34 cellular contexts compared by ENCODE assay signal in the genomic region with DNA sequence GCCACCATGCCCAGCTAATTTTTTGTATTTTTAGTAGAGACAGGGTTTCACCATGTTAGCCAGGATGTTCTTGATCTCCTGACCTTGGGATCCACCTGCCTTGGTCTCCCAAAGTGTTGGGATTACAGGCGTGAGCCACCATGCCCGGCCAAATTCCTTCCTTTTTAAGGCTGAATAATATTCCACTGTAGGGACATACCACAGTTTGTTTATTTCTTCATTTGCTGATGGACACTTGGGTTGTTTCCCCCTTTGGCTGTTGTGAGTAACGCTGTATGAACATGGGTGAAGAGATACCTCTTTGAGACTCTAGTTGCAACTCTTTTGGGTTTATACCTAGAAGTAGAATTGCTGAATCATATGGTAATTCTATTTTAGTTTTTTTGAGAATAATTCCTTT. TPM values are rescaled to one million over a fixed set of nuclear protein-coding genes. Genes with fewer than 3 reads are reported as not detected.
DNase-seq lines count a peak whose midpoint lies in the region; ATAC-seq, FAIRE-seq and TF ChIP-seq lines count a peak whose summit lies in the region.
"Had no signal": no experiment of that assay in that cellular context is flagged by ENCODE, and none has a peak within 500 bp of the region (broad histone marks: within the 10 kb centered on the region; RNA-seq: fewer than 3 reads in every experiment).

No MANE protein-coding gene starts in this region.

- ATAC-seq in SK-N-SH treated with all-trans-retinoic acid at 6 μM for 48 hours (no peak), K562 (no peak), GM19467 (IDR thresholded peaks at IDR 0.05; ENCODE audit: unreplicated experiment) (no peak)
- ATAC-seq: A549; CD8-positive, alpha-beta T cell had no signal

- no peak for FAIRE-seq in K562 (lab: Jason Lieb, UNC)
- FAIRE-seq: A204.1, A549, D721Med had no signal

- CTCF ChIA-PET in SK-N-SH (lab: Yijun Ruan, JAX): interaction anchor here (1.2 to 5.1 kb wide), 4 partner anchors 13 to 392 kb away, joined by 3 to 39 read pairs (median 14); partner anchors contain the start of gene MGAT5B
- CTCF ChIA-PET in HEK293 (lab: Yijun Ruan, JAX): interaction anchor here (2.6 kb wide), 1 partner anchor 13 kb away, joined by 8 read pairs; the partner anchor contains the start of gene MGAT5B
- CTCF ChIA-PET in K562 (lab: Yijun Ruan, JAX; ENCODE audit: low intra/inter-chr PET ratio): no interaction called here

- H3K27ac ChIP-seq in SK-N-SH (ENCODE audit: low read depth in 2 of 2, low read length in 1 of 2): no peak overlapping the region
- H3K27ac ChIP-seq in HEK293 (ENCODE audit: extremely low read depth, low read depth, low read length): no peak overlapping the region
- no peak overlapping the region for H3K27ac ChIP-seq in K562 (ENCODE audit: extremely low read depth, low read depth, low read length)
- H3K27ac ChIP-seq: 22Rv1; A549; BLaER1; BLaER1 treated with 17β-estradiol and CSF1 and Interleukin-3, amounts not matched to agents 10 nM and 100 nM; C4-2B had no signal

- H3K9ac ChIP-seq in SK-N-SH (no peak overlapping the region), K562 (ENCODE audit: insufficient read depth in 1 of 2, low read depth in 2 of 2, low read length in 2 of 2) (no peak overlapping the region)
- H3K9ac ChIP-seq: BLaER1; BLaER1 treated with 17β-estradiol and CSF1 and Interleukin-3, amounts not matched to agents 10 nM and 100 nM had no signal

- 77% methylated on average over 3 of the region's 3 CpGs for WGBS in SK-N-SH (ENCODE audit: low lambda C conversion rate)
- 7% methylated on average over 3 of the region's 3 CpGs for WGBS in K562 (ENCODE audit: insufficient coverage, low coverage, missing lambda C conversion rate)

- H3K4me3 ChIP-seq in SK-N-SH (ENCODE audit: low read depth in 2 of 2, low read length in 1 of 2) (no peak overlapping the region), HEK293 (ENCODE audit: low read depth, low read length) (no peak overlapping the region), K562 (no peak overlapping the region)
- H3K4me3 ChIP-seq: A549; BLaER1; BLaER1 treated with 17β-estradiol and CSF1 and Interleukin-3, amounts not matched to agents 10 nM and 100 nM had no signal

- H3F3A ChIP-seq in SK-N-SH (replicated peaks; ENCODE audit: insufficient read depth): no peaks in the 10 kb centered on the region

- TF ChIP-seq EP300 in SK-N-SH (IDR thresholded peaks at IDR 0.05; ENCODE audit: borderline replicate concordance in 1 of 2, low read depth in 1 of 2, low read length in 1 of 2) (no peak), K562 (IDR thresholded peaks at IDR 0.05; ENCODE audit: low read length) (no peak)

- H3K79me2 ChIP-seq in SK-N-SH (ENCODE audit: insufficient read depth) (no peaks in the 10 kb centered on the region), K562 (ENCODE audit: control insufficient read depth, insufficient read depth, low read length) (no peaks in the 10 kb centered on the region)

- POLR2A ChIA-PET in SK-N-SH (lab: Yijun Ruan, JAX) (no interaction called here), HEK293 (lab: Yijun Ruan, JAX) (no interaction called here), K562 (lab: Yijun Ruan, JAX) (no interaction called here)

- peaks cover 3% of the 10 kb centered on the region for H3K9me1 ChIP-seq in K562 (ENCODE audit: control insufficient read depth, insufficient read depth, low read length)

- TF ChIP-seq CTCF in SK-N-SH (IDR thresholded peaks at IDR 0.05): no peak
- no peak for TF ChIP-seq CTCF in HEK293 (tag by site-specific recombination; IDR thresholded peaks at IDR 0.05)
- no peak for TF ChIP-seq CTCF in K562 (IDR thresholded peaks at IDR 0.05 in 2 of 3, conservative IDR thresholded peaks at IDR 0.05 in 1 of 3; ENCODE audit: insufficient read depth in 2 of 3, low read depth in 1 of 3, low read length in 3 of 3)

- H2AFZ ChIP-seq in SK-N-SH (ENCODE audit: low read depth) (no peak overlapping the region), K562 (ENCODE audit: low read depth, low read length) (no peak overlapping the region)

- in situ Hi-C loops in K562 (cut with MboI): no loop called here

- no peaks in the 10 kb centered on the region for H3K9me2 ChIP-seq in SK-N-SH

- TF ChIP-seq POLR2A in K562 (conservative IDR thresholded peaks at IDR 0.05): no peak

- TF ChIP-seq RAD21 in SK-N-SH (IDR thresholded peaks at IDR 0.05; ENCODE audit: low read length): no peak
- no peak for TF ChIP-seq RAD21 in K562 (CRISPR knock-in tag; conservative IDR thresholded peaks at IDR 0.05 in 1 of 2, IDR thresholded peaks at IDR 0.05 in 1 of 2)

- H3K9me3 ChIP-seq in SK-N-SH: no peaks in the 10 kb centered on the region
- H3K9me3 ChIP-seq in HEK293 (ENCODE audit: control insufficient read depth, insufficient read depth, low read depth, low read length): no peaks in the 10 kb centered on the region
- no peaks in the 10 kb centered on the region for H3K9me3 ChIP-seq in K562 (replicated peaks; ENCODE audit: control insufficient read depth, insufficient read depth, low read depth, low read length)
- H3K9me3 ChIP-seq: BE2C, Caco-2 had no signal

- no peaks in the 10 kb centered on the region for H4K20me1 ChIP-seq in SK-N-SH (ENCODE audit: insufficient read depth)
- H4K20me1 ChIP-seq in K562 (replicated peaks; ENCODE audit: control insufficient read depth, insufficient read depth, low read length): no peaks in the 10 kb centered on the region
- H4K20me1 ChIP-seq: BLaER1; BLaER1 treated with 17β-estradiol and CSF1 and Interleukin-3, amounts not matched to agents 10 nM and 100 nM had no signal

- intact Hi-C loops in K562 (cut with micrococcal nuclease): no loop called here

- H3K27me3 ChIP-seq in SK-N-SH (ENCODE audit: insufficient read depth) (peaks cover 10% of the 10 kb centered on the region; the same call in 1 of the 2 replicates), K562 (ENCODE audit: control insufficient read depth in 2 of 2, insufficient read depth in 2 of 2, low read length in 2 of 2) (peaks cover 0 to 15% of the 10 kb centered on the region in 2 experiments; a peak in 2 of 5 replicates)
- H3K27me3 ChIP-seq: BE2C; BLaER1; BLaER1 treated with 17β-estradiol and CSF1 and Interleukin-3, amounts not matched to agents 10 nM and 100 nM had no signal

- no TSS peak for BruUV-seq in K562 (replicated peaks; lab: Mats Ljungman, UMichigan)

- H3K4me2 ChIP-seq in SK-N-SH (no peak overlapping the region), K562 (ENCODE audit: insufficient read depth, low read length) (no peak overlapping the region)
- H3K4me2 ChIP-seq: A549 had no signal

- H3K36me3 ChIP-seq in SK-N-SH (replicated peaks in 1 of 2; ENCODE audit: control insufficient read depth in 1 of 2, insufficient read depth in 2 of 2, low read length in 1 of 2) (no peaks in the 10 kb centered on the region), HEK293 (ENCODE audit: control insufficient read depth in 2 of 2, insufficient read depth in 1 of 2, low read length in 2 of 2) (no peaks in the 10 kb centered on the region), K562 (ENCODE audit: control insufficient read depth, insufficient read depth, low read length) (no peaks in the 10 kb centered on the region)
- H3K36me3 ChIP-seq: BE2C had no signal

- DNase-seq in SK-N-SH: no peak
- no peak for DNase-seq in K562 (ENCODE audit: extremely low read depth in 1 of 4, low spot score in 3 of 4)
- DNase-seq in activated naive CD4-positive, alpha-beta T cell treated with Interleukin-2 at 50 U/mL for 16 hours: no peak
- DNase-seq: 8988T; ACHN; AML-193; BE2C; C1 segment of cervical spinal cord; Caco-2; Calu3; CD4-positive, alpha-beta memory T cell; CD4-positive, alpha-beta T cell; CD4-positive, CD25-positive, alpha-beta regulatory T cell; CD8-positive, alpha-beta memory T cell; CD8-positive, alpha-beta T cell; COR-L47; DMS 273 treated with DMSO at 0.1 percent for 48 hours; DMS153; DMS53; DMS79; DMS79 treated with DMSO at 0.1 percent for 48 hours; DND-41; EL had no signal

- no peaks in the 10 kb centered on the region for H3K4me1 ChIP-seq in SK-N-SH (ENCODE audit: control insufficient read depth in 1 of 2, insufficient read depth in 2 of 2, low read depth in 1 of 2, low read length in 1 of 2)
- H3K4me1 ChIP-seq in HEK293 (ENCODE audit: control insufficient read depth, insufficient read depth, low read length): peaks cover 4% of the 10 kb centered on the region; the same call in 1 of the 2 replicates
- peaks cover 0 to 6% of the 10 kb centered on the region in 2 experiments; a peak in 2 of 5 replicates for H3K4me1 ChIP-seq in K562 (replicated peaks in 1 of 2; ENCODE audit: control insufficient read depth in 2 of 2, insufficient read depth in 2 of 2, low read length in 2 of 2)
- H3K4me1 ChIP-seq: Caco-2 had no signal

TF ChIP-seq in SK-N-SH treated with all-trans-retinoic acid at 6 μM for 48 hours, 23 proteins besides CTCF, POLR2A, EP300 and RAD21 (continues in another document):
- TF ChIP-seq ISL1 (CRISPR knock-in tag; IDR thresholded peaks at IDR 0.05): no peak

TF ChIP-seq in HEK293, 187 proteins besides CTCF, POLR2A, EP300 and RAD21:
- peak; percentile 90 for TF ChIP-seq ZNF146 (tag by site-specific recombination; IDR thresholded peaks at IDR 0.05)
- no peak for TF ChIP-seq ZNF670 (tag by site-specific recombination; IDR thresholded peaks at IDR 0.05; ENCODE audit: low read depth)
TF ChIP-seq in HEK293: peak in this region for 1.

TF ChIP-seq in K562, 482 proteins besides CTCF, POLR2A, EP300 and RAD21:
- no peak for TF ChIP-seq TCF7 (IDR thresholded peaks at IDR 0.05; ENCODE audit: borderline replicate concordance)
- peak; percentile 65 for TF ChIP-seq ZNF146 (CRISPR knock-in tag; IDR thresholded peaks at IDR 0.05; ENCODE audit: unreplicated experiment)

RNA-seq across cellular contexts. Expression of gene MGAT5B, which starts 13.1 kb away (rescaled TPM):
- 10.3 and 13.8 TPM in 2 replicates for polyA plus RNA-seq in SK-N-SH (2012; rRNA removed)
- 4.1 and 7.1 TPM in 2 replicates for polyA plus RNA-seq in SK-N-SH (2012; cell fraction: cytosol; rRNA removed)
- 36.6 and 42.2 TPM in 2 replicates for polyA plus RNA-seq in SK-N-SH (2012; cell fraction: nucleus; rRNA removed)
- 1.5 and 5.7 TPM in 2 replicates for total RNA-seq in K562 (2011; cell fraction: chromatin; rRNA removed; ENCODE audit: low replicate concordance)
- 2.2 and 2.5 TPM in 2 replicates for total RNA-seq in K562 (2011; cell fraction: nucleolus; rRNA removed)
- total RNA-seq in K562 (2011; cell fraction: nucleoplasm; rRNA removed): 0.76 and 1.6 TPM in 2 replicates
- total RNA-seq in K562 (2014; rRNA removed): 0.18 and 0.29 TPM in 2 replicates
- total RNA-seq in K562 (2014; rRNA removed; fragmentation: Illumina TruSeq; extraction: Trizol): 0.19 TPM in 1 of 2 replicates, not detected in the other
- not detected in 2 replicates for total RNA-seq in K562 (2015; rRNA removed; fragmentation: Illumina TruSeq; extraction: Trizol)
- total RNA-seq in K562 (2021): 0.16 and 0.22 TPM in 2 replicates
- polyA plus RNA-seq in K562 (2011; rRNA removed): 0.43 and 0.79 TPM in 2 replicates
- polyA plus RNA-seq in K562 (2011; cell fraction: cytosol; rRNA removed): 0.59 and 1.2 TPM in 2 replicates
- polyA plus RNA-seq in K562 (2011; cell fraction: nucleus; rRNA removed): 2.3 and 3.9 TPM in 2 replicates
- 0.19 and 0.22 TPM in 2 replicates for polyA plus RNA-seq in K562 (2012)
- 0.09 and 0.17 TPM in 2 replicates for polyA plus RNA-seq in K562 (2014; fragmentation: Illumina TruSeq; extraction: Trizol)
- not detected for polyA plus RNA-seq in K562 (2014; fragmentation: Nextera tagmentation; extraction: Ambion mirVana)
- 0.16 TPM in 1 of 2 replicates, not detected in the other for polyA plus RNA-seq in K562 (2014; rRNA removed)
- polyA minus RNA-seq in K562 (2011; rRNA and poly(A)+ RNA removed): 0.09 and 0.11 TPM in 2 replicates
- 1.5 TPM in 1 of 2 replicates, not detected in the other for polyA minus RNA-seq in K562 (2011; cell fraction: cytosol; rRNA and poly(A)+ RNA removed)
- polyA minus RNA-seq in K562 (2011; cell fraction: nucleus; rRNA and poly(A)+ RNA removed): 1.5 and 1.9 TPM in 2 replicates
- total RNA-seq: CD4-positive, CD25-positive, alpha-beta regulatory T cell had no signal
- polyA plus RNA-seq: CD14-positive monocyte; CD4-positive, CD25-positive, alpha-beta regulatory T cell had no signal
